ENCODE assay signal across 20 cellular contexts in the genomic region with DNA sequence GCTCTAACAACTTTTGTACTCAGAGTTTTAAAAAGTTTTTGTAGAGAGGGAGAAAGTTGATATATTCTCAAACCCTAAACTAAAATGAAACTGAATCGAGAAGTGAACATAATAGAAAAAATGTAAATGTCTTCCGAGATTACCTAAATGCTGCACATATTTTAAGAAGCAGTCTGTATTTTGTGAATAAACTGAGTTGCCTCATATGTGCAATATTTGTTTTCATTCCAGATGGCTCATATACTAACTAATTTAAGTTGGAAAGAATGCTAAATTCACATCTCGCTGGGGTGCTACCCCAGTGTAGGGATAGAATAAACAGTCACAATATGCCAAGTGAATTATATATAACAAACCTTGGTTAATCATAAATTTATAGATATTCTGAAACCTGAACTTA.
DNase-seq lines count a peak whose midpoint lies in the region; ATAC-seq, FAIRE-seq and TF ChIP-seq lines count a peak whose summit lies in the region.
"Had no signal": no experiment of that assay in that cellular context is flagged by ENCODE, and none has a peak within 500 bp of the region (broad histone marks: within the 10 kb centered on the region; RNA-seq: fewer than 3 reads in every experiment).

No MANE protein-coding gene starts in this region.

- no peak overlapping the region for H2BK15ac ChIP-seq in mesendoderm (replicated peaks; ENCODE audit: low read depth)

- no peak overlapping the region for H2AFZ ChIP-seq in astrocyte (ENCODE audit: low read depth, low read length)

- H3K4me3 Mint-ChIP-seq in astrocyte (ENCODE audit: unreplicated experiment), result no peak overlapping the region
- H3K4me3 Mint-ChIP-seq: CD4-positive, alpha-beta T cell had no signal

- intact Hi-C loops in Right ventricle myocardium inferior (cut with DNase I), result no loop called here
- intact Hi-C loops in heart left ventricle (cut with DNase I), result no loop called here

- H2BK5ac ChIP-seq in mesendoderm (ENCODE audit: low read length), result no peak overlapping the region

- no peak overlapping the region for H2BK120ac ChIP-seq in mesendoderm (ENCODE audit: low read depth, low read length)

- H3K27ac ChIP-seq in heart left ventricle, result no peak overlapping the region
- H3K27ac ChIP-seq in astrocyte (ENCODE audit: low read depth, low read length), result no peak overlapping the region
- H3K27ac ChIP-seq in thoracic aorta, result no peak overlapping the region
- H3K27ac ChIP-seq in mesendoderm (ENCODE audit: low read depth, low read length), result no peak overlapping the region
- H3K27ac ChIP-seq: HL-60, SJCRH30 had no signal

- no peaks in the 10 kb centered on the region for H3K4me1 ChIP-seq in heart left ventricle
- no peaks in the 10 kb centered on the region for H3K4me1 ChIP-seq in astrocyte (ENCODE audit: insufficient read depth, low read length)
- H3K4me1 ChIP-seq in thoracic aorta (ENCODE audit: control insufficient read depth in 1 of 2, low read depth in 2 of 2), result no peaks in the 10 kb centered on the region
- no peaks in the 10 kb centered on the region for H3K4me1 ChIP-seq in mesendoderm (ENCODE audit: control insufficient read depth, low read depth, low read length)
- H3K4me1 ChIP-seq: SJCRH30 had no signal

- ATAC-seq in Right ventricle myocardium inferior (no peak), heart left ventricle (no peak), thoracic aorta (ENCODE audit: insufficient number of reproducible peaks, low FRiP score, low read depth) (no peak), HG03175 (IDR thresholded peaks at IDR 0.05; ENCODE audit: unreplicated experiment) (no peak), GM21390 (IDR thresholded peaks at IDR 0.05; ENCODE audit: unreplicated experiment) (no peak)
- ATAC-seq: GM12878 had no signal

- peaks cover 6% of the 10 kb centered on the region for H3K36me3 Mint-ChIP-seq in astrocyte (ENCODE audit: low read depth, unreplicated experiment)

- H3K27ac Mint-ChIP-seq in astrocyte (ENCODE audit: unreplicated experiment), result no peak overlapping the region
- H3K27ac Mint-ChIP-seq: CD4-positive, alpha-beta T cell had no signal

- H3K4me2 ChIP-seq in astrocyte (ENCODE audit: low read length), result peak overlapping the region; percentile 38
- H3K4me2 ChIP-seq in mesendoderm (ENCODE audit: low read length), result no peak overlapping the region

- H3K9me3 ChIP-seq in heart left ventricle, result no peaks in the 10 kb centered on the region
- H3K9me3 ChIP-seq in astrocyte (ENCODE audit: insufficient read depth, low read depth, low read length), result no peaks in the 10 kb centered on the region
- H3K9me3 ChIP-seq in thoracic aorta, result no peaks in the 10 kb centered on the region
- H3K9me3 ChIP-seq: SJCRH30 had no signal

- no peak overlapping the region for H2AK5ac ChIP-seq in mesendoderm (ENCODE audit: low read length)

- H3K56ac ChIP-seq in mesendoderm (ENCODE audit: low read length), result no peak overlapping the region

- no peak overlapping the region for H3K4ac ChIP-seq in mesendoderm (ENCODE audit: low read depth, low read length)

- H3K27me3 ChIP-seq in heart left ventricle (no peaks in the 10 kb centered on the region), astrocyte (ENCODE audit: insufficient read depth, low read length) (no peaks in the 10 kb centered on the region), thoracic aorta (replicated peaks; ENCODE audit: insufficient read depth) (no peaks in the 10 kb centered on the region), mesendoderm (ENCODE audit: insufficient read depth, low read length, poor library complexity) (no peaks in the 10 kb centered on the region)
- H3K27me3 ChIP-seq: SJCRH30 had no signal

- H3K9ac ChIP-seq in astrocyte (ENCODE audit: low read length) (no peak overlapping the region), mesendoderm (ENCODE audit: low read length) (no peak overlapping the region)

- no peak for TF ChIP-seq POLR2A in heart left ventricle (IDR thresholded peaks at IDR 0.05)

- no peaks in the 10 kb centered on the region for H4K20me1 ChIP-seq in astrocyte (ENCODE audit: insufficient read depth, low read length)

- H3K27me3 Mint-ChIP-seq in astrocyte (ENCODE audit: low read depth, unreplicated experiment), result no peaks in the 10 kb centered on the region
- H3K27me3 Mint-ChIP-seq: CD4-positive, alpha-beta T cell had no signal

- H3K18ac ChIP-seq in mesendoderm (ENCODE audit: low read length), result no peak overlapping the region

- no peak for TF ChIP-seq CTCF in heart left ventricle (IDR thresholded peaks at IDR 0.05)
- TF ChIP-seq CTCF in astrocyte (IDR thresholded peaks at IDR 0.05; ENCODE audit: insufficient read depth, low read depth, low read length), result no peak
- TF ChIP-seq CTCF in fibroblast of the aortic adventitia (IDR thresholded peaks at IDR 0.05; ENCODE audit: insufficient read depth, low read length), result no peak
- no peak for TF ChIP-seq CTCF in thoracic aorta (IDR thresholded peaks at IDR 0.05)

- H4K5ac ChIP-seq in mesendoderm (ENCODE audit: low read length), result no peak overlapping the region

- 90 to 94% (median 93%) methylated on average over 3 of the region's 3 CpGs for WGBS in heart left ventricle, 4 donors
- no CpG with 5 or more reads among the region's 3 CpGs for WGBS in mesendoderm (ENCODE audit: extremely low coverage, insufficient coverage, low lambda C conversion rate)

- H3K9me3 Mint-ChIP-seq in astrocyte (ENCODE audit: unreplicated experiment), result no peaks in the 10 kb centered on the region
- H3K9me3 Mint-ChIP-seq: CD4-positive, alpha-beta T cell had no signal

- no peaks in the 10 kb centered on the region for H3K79me1 ChIP-seq in mesendoderm (ENCODE audit: low read length)

- H3K79me2 ChIP-seq in astrocyte (ENCODE audit: insufficient read depth, low read length) (peaks cover 1% of the 10 kb centered on the region), mesendoderm (ENCODE audit: control insufficient read depth, insufficient read depth, low read length) (no peaks in the 10 kb centered on the region)

- H4K8ac ChIP-seq in mesendoderm (ENCODE audit: low read depth, low read length), result no peak overlapping the region

- no peak overlapping the region for H3K4me3 ChIP-seq in heart left ventricle
- no peak overlapping the region for H3K4me3 ChIP-seq in astrocyte (ENCODE audit: insufficient read depth, low read depth, low read length)
- H3K4me3 ChIP-seq in fibroblast of the aortic adventitia (ENCODE audit: low read depth, low read length), result peak overlapping the region; percentile 3
- H3K4me3 ChIP-seq in thoracic aorta, result peak overlapping the region; percentile 5
- no peak overlapping the region for H3K4me3 ChIP-seq in mesendoderm (ENCODE audit: low read length)
- H3K4me3 ChIP-seq: GM12878, SJCRH30 had no signal

- no peak overlapping the region for H3K23ac ChIP-seq in mesendoderm (ENCODE audit: low read length)

- peak; percentile 20 for DNase-seq in Right ventricle myocardium inferior (ENCODE audit: missing footprints)
- no peak for DNase-seq in heart left ventricle
- DNase-seq in astrocyte (ENCODE audit: low read depth), result no peak
- no peak for DNase-seq in fibroblast of the aortic adventitia (ENCODE audit: low read depth)
- DNase-seq in thoracic aorta (ENCODE audit: low spot score), result no peak
- no peak for DNase-seq in mesendoderm
- DNase-seq: 8988T; CD4-positive, alpha-beta T cell; DMS153; GF-D8; NCI-H1048; NCI-H1436 treated with DMSO at 0.1 percent for 48 hours; NCI-H2029; NCI-H345; NCI-H524 treated with DMSO at 0.1 percent for 48 hours; SJCRH30 had no signal

- H3K4me1 Mint-ChIP-seq in astrocyte (ENCODE audit: low read depth, unreplicated experiment), result peaks cover 7% of the 10 kb centered on the region

- FAIRE-seq in astrocyte (lab: Jason Lieb, UNC), result no peak
- FAIRE-seq: GM12878 had no signal

- H3K36me3 ChIP-seq in heart left ventricle (peaks cover 0 to 27% (median 0%) of the 10 kb centered on the region in 9 donors), astrocyte (ENCODE audit: insufficient read depth, low read length) (peaks cover 9% of the 10 kb centered on the region), thoracic aorta (no peaks in the 10 kb centered on the region), mesendoderm (ENCODE audit: control insufficient read depth, insufficient read depth, low read length) (no peaks in the 10 kb centered on the region)

Comparison
In these comparisons a context has a peak if more than half of its experiments do, and no peak if none do; other contexts are left out.
1. H3K4me3 ChIP-seq: peak in fibroblast of the aortic adventitia (single experiment) and thoracic aorta (single experiment); none in heart left ventricle (0 of 12), astrocyte (single experiment) and mesendoderm (single experiment).